ENCODE assay signal across 16 cellular contexts in genomic region chr5:43295202-43295601, GRCh38. TPM values are rescaled to one million over a fixed set of nuclear protein-coding genes. Genes with fewer than 3 reads are reported as not detected.
DNase-seq lines count a peak whose midpoint lies in the region; ATAC-seq, FAIRE-seq and TF ChIP-seq lines count a peak whose summit lies in the region.
"Had no signal": no experiment of that assay in that cellular context is flagged by ENCODE, and none has a peak within 500 bp of the region (broad histone marks: within the 10 kb centered on the region; RNA-seq: fewer than 3 reads in every experiment).

No MANE protein-coding gene starts in this region.

- BruUV-seq in HepG2 (replicated peaks; lab: Mats Ljungman, UMichigan): no TSS peak

- H3K4me3 Mint-ChIP-seq in activated CD4-positive, alpha-beta T cell treated with anti-CD3 and anti-CD28 coated beads, Interleukin-2, amount 10 ng/mL, durations not matched to agents 24 days and 14 days: no peak overlapping the region
- H3K4me3 Mint-ChIP-seq in activated T-helper 2 cell treated with anti-CD3 and anti-CD28 coated beads, Interferon-gamma antibody, Interleukin-2, Interleukin-4, amounts not matched to agents 10 μg/mL and 5 μg/mL and 100 μg/mL, durations not matched to agents 14 hours and 24 hours and 36 hours (ENCODE audit: low read depth): no peak overlapping the region
- no peak overlapping the region for H3K4me3 Mint-ChIP-seq in neural crest cell
- H3K4me3 Mint-ChIP-seq: CD4-positive, CD25-positive, alpha-beta regulatory T cell had no signal

- TF ChIP-seq POLR2A in HepG2 (IDR thresholded peaks at IDR 0.05; ENCODE audit: insufficient read depth in 1 of 2, low read depth in 2 of 2, low read length in 2 of 2): peak in 1 of 2 experiments; percentile 30; a peak in 2 of 4 replicates
- TF ChIP-seq POLR2A in right lobe of liver (IDR thresholded peaks at IDR 0.05): no peak

- H3K27ac Mint-ChIP-seq in activated CD4-positive, alpha-beta T cell treated with anti-CD3 and anti-CD28 coated beads, Interleukin-2, amount 10 ng/mL, durations not matched to agents 24 days and 14 days: peak overlapping the region; percentile 26
- peak overlapping the region; percentile 18 for H3K27ac Mint-ChIP-seq in activated T-helper 2 cell treated with anti-CD3 and anti-CD28 coated beads, Interferon-gamma antibody, Interleukin-2, Interleukin-4, amounts not matched to agents 10 μg/mL and 5 μg/mL and 100 μg/mL, durations not matched to agents 14 hours and 24 hours and 36 hours
- H3K27ac Mint-ChIP-seq in neural crest cell (ENCODE audit: unreplicated experiment): peak overlapping the region; percentile 19
- H3K27ac Mint-ChIP-seq: CD4-positive, CD25-positive, alpha-beta regulatory T cell had no signal

- peaks cover 9% of the 10 kb centered on the region; the same call in 1 of the 2 replicates for H3K4me1 ChIP-seq in HepG2 (ENCODE audit: insufficient read depth, low read length)
- no peaks in the 10 kb centered on the region for H3K4me1 ChIP-seq in right lobe of liver

- intact Hi-C loops in activated CD4-positive, alpha-beta T cell treated with anti-CD3 and anti-CD28 coated beads, Interleukin-2, amount 10 ng/mL, durations not matched to agents 24 days and 14 days (cut with micrococcal nuclease): no loop called here
- intact Hi-C loops in HepG2 (cut with micrococcal nuclease; ENCODE audit: unreplicated experiment) (no loop called here), right lobe of liver (cut with DNase I) (no loop called here)
- intact Hi-C loops in activated T-helper 2 cell treated with anti-CD3 and anti-CD28 coated beads, Interferon-gamma antibody, Interleukin-2, Interleukin-4, amounts not matched to agents 10 μg/mL and 5 μg/mL and 100 μg/mL, durations not matched to agents 14 hours and 24 hours and 36 hours (cut with micrococcal nuclease): no loop called here

- TF ChIP-seq RAD21 in HepG2 (CRISPR knock-in tag; IDR thresholded peaks at IDR 0.05): no peak

- H3K27me3 Mint-ChIP-seq in activated CD4-positive, alpha-beta T cell treated with anti-CD3 and anti-CD28 coated beads, Interleukin-2, amount 10 ng/mL, durations not matched to agents 24 days and 14 days: no peaks in the 10 kb centered on the region
- no peaks in the 10 kb centered on the region for H3K27me3 Mint-ChIP-seq in activated T-helper 2 cell treated with anti-CD3 and anti-CD28 coated beads, Interferon-gamma antibody, Interleukin-2, Interleukin-4, amounts not matched to agents 10 μg/mL and 5 μg/mL and 100 μg/mL, durations not matched to agents 14 hours and 24 hours and 36 hours (ENCODE audit: low read depth)
- H3K27me3 Mint-ChIP-seq in neural crest cell (ENCODE audit: low read depth): no peaks in the 10 kb centered on the region
- H3K27me3 Mint-ChIP-seq: CD4-positive, CD25-positive, alpha-beta regulatory T cell had no signal

- no peak for DNase-seq in activated CD4-positive, alpha-beta T cell treated with anti-CD3 and anti-CD28 coated beads, Interleukin-2, amount 10 ng/mL, durations not matched to agents 24 days and 14 days
- DNase-seq in activated CD4-positive, alpha-beta T cell treated with anti-CD3 and anti-CD28 coated beads, Interleukin-2, amount 50 U/mL, for 1 hour: no peak
- DNase-seq in HepG2 (ENCODE audit: low spot score): no peak
- DNase-seq in right lobe of liver: no peak
- DNase-seq in activated T-helper 2 cell treated with anti-CD3 and anti-CD28 coated beads, Interferon-gamma antibody, Interleukin-2, Interleukin-4, amounts not matched to agents 10 μg/mL and 5 μg/mL and 100 μg/mL, durations not matched to agents 14 hours and 24 hours and 36 hours (ENCODE audit: low spot score): no peak
- DNase-seq in neural crest cell (ENCODE audit: low read depth, low spot score): no peak
- no peak for DNase-seq in NCI-H2196 (lab: John Stamatoyannopoulos, UW; ENCODE audit: unreplicated experiment)
- DNase-seq: ACHN; CD4-positive, CD25-positive, alpha-beta regulatory T cell; DMS79 had no signal

- peaks cover 9 to 79% of the 10 kb centered on the region in 2 experiments for H3K36me3 ChIP-seq in HepG2 (replicated peaks in 1 of 2; ENCODE audit: control insufficient read depth in 1 of 2, insufficient read depth in 2 of 2, low read length in 2 of 2)
- H3K36me3 ChIP-seq in right lobe of liver: peaks cover 4 to 95% (median 40%) of the 10 kb centered on the region in 4 donors

- peaks cover 15% of the 10 kb centered on the region for H3K4me1 Mint-ChIP-seq in activated CD4-positive, alpha-beta T cell treated with anti-CD3 and anti-CD28 coated beads, Interleukin-2, amount 10 ng/mL, durations not matched to agents 24 days and 14 days
- H3K4me1 Mint-ChIP-seq in activated T-helper 2 cell treated with anti-CD3 and anti-CD28 coated beads, Interferon-gamma antibody, Interleukin-2, Interleukin-4, amounts not matched to agents 10 μg/mL and 5 μg/mL and 100 μg/mL, durations not matched to agents 14 hours and 24 hours and 36 hours (ENCODE audit: low read depth): peaks cover 47% of the 10 kb centered on the region
- H3K4me1 Mint-ChIP-seq in neural crest cell: peaks cover 29% of the 10 kb centered on the region

- H3K9ac ChIP-seq in HepG2 (ENCODE audit: insufficient read depth, low read depth, low read length): no peak overlapping the region
- H3K9ac ChIP-seq: BLaER1 treated with 17β-estradiol and CSF1 and Interleukin-3, amounts not matched to agents 10 nM and 100 nM had no signal

- TF ChIP-seq EP300 in HepG2 (IDR thresholded peaks at IDR 0.05; ENCODE audit: low read depth in 2 of 2, low read length in 2 of 2): no peak
- TF ChIP-seq EP300 in HepG2 (CRISPR knock-in tag; IDR thresholded peaks at IDR 0.05; ENCODE audit: borderline replicate concordance): no peak

- in situ Hi-C loops in HepG2 (cut with HindIII; ENCODE audit: extremely low pct_ligation_motif_present, low pct_unique_long_range_greater_than_20kb): no loop called here

- no peaks in the 10 kb centered on the region for H3K27me3 ChIP-seq in HepG2 (ENCODE audit: control insufficient read depth in 1 of 2, insufficient read depth in 2 of 2, low read length in 2 of 2)
- H3K27me3 ChIP-seq in right lobe of liver: no peaks in the 10 kb centered on the region
- H3K27me3 ChIP-seq: BLaER1 treated with 17β-estradiol and CSF1 and Interleukin-3, amounts not matched to agents 10 nM and 100 nM had no signal

- H3K27ac ChIP-seq in HepG2 (ENCODE audit: extremely low read length, insufficient read depth, low read length) (no peak overlapping the region), right lobe of liver (no peak overlapping the region)
- H3K27ac ChIP-seq: BLaER1 treated with 17β-estradiol and CSF1 and Interleukin-3, amounts not matched to agents 10 nM and 100 nM; HL-60 had no signal

- TF ChIP-seq CTCF in HepG2 (CRISPR knock-in tag; IDR thresholded peaks at IDR 0.05) (no peak), right lobe of liver (IDR thresholded peaks at IDR 0.05) (no peak), neural crest cell (conservative IDR thresholded peaks at IDR 0.05) (no peak)

- POLR2A ChIA-PET in HepG2 (lab: Yijun Ruan, JAX): interaction anchor here (2.3 kb wide), 1 partner anchor 18 kb away, joined by 7 read pairs; the partner anchor contains the start of gene HMGCS1

- H3K79me2 ChIP-seq in HepG2 (ENCODE audit: insufficient read depth, low read length): peaks cover 45% of the 10 kb centered on the region

- H3K9me3 ChIP-seq in HepG2 (ENCODE audit: low read length): no peaks in the 10 kb centered on the region
- no peaks in the 10 kb centered on the region for H3K9me3 ChIP-seq in right lobe of liver
- H3K9me3 ChIP-seq: BLaER1 treated with 17β-estradiol and CSF1 and Interleukin-3, amounts not matched to agents 10 nM and 100 nM had no signal

- no peak overlapping the region for H3K4me3 ChIP-seq in HepG2 (replicated peaks in 1 of 3; ENCODE audit: insufficient read depth in 1 of 3, low read depth in 2 of 3, low read length in 3 of 3)
- H3K4me3 ChIP-seq in right lobe of liver: no peak overlapping the region
- H3K4me3 ChIP-seq: BLaER1 treated with 17β-estradiol and CSF1 and Interleukin-3, amounts not matched to agents 10 nM and 100 nM had no signal

- H4K20me1 ChIP-seq in HepG2 (ENCODE audit: insufficient read depth, low read length): peaks cover 64% of the 10 kb centered on the region

- ATAC-seq in HepG2 (no peak), right lobe of liver (no peak), GM21423 (IDR thresholded peaks at IDR 0.05; ENCODE audit: unreplicated experiment) (no peak)
- ATAC-seq: HCT116 had no signal

- no peak overlapping the region for H2AFZ ChIP-seq in HepG2 (ENCODE audit: low read length)

- CTCF ChIA-PET in HepG2 (lab: Yijun Ruan, JAX; ENCODE audit: low intra/inter-chr PET ratio, low total read pairs): no interaction called here

- no peak for FAIRE-seq in HepG2 (lab: Jason Lieb, UNC)
- FAIRE-seq: G401.6, GM12891 had no signal

- 96% methylated on average over 2 of the region's 2 CpGs for WGBS in HepG2 (ENCODE audit: low lambda C conversion rate)
- WGBS in right lobe of liver (ENCODE audit: insufficient coverage, low coverage, low lambda C conversion rate, missing lambda C conversion rate): 66% methylated on average over 2 of the region's 2 CpGs

- peaks cover 75% of the 10 kb centered on the region for H3K36me3 Mint-ChIP-seq in activated CD4-positive, alpha-beta T cell treated with anti-CD3 and anti-CD28 coated beads, Interleukin-2, amount 10 ng/mL, durations not matched to agents 24 days and 14 days (ENCODE audit: low read depth)
- peaks cover 90% of the 10 kb centered on the region for H3K36me3 Mint-ChIP-seq in activated T-helper 2 cell treated with anti-CD3 and anti-CD28 coated beads, Interferon-gamma antibody, Interleukin-2, Interleukin-4, amounts not matched to agents 10 μg/mL and 5 μg/mL and 100 μg/mL, durations not matched to agents 14 hours and 24 hours and 36 hours (ENCODE audit: low read depth)
- H3K36me3 Mint-ChIP-seq in neural crest cell (ENCODE audit: low read depth): peaks cover 36% of the 10 kb centered on the region

- H3K9me3 Mint-ChIP-seq in activated CD4-positive, alpha-beta T cell treated with anti-CD3 and anti-CD28 coated beads, Interleukin-2, amount 10 ng/mL, durations not matched to agents 24 days and 14 days: no peaks in the 10 kb centered on the region
- no peaks in the 10 kb centered on the region for H3K9me3 Mint-ChIP-seq in activated T-helper 2 cell treated with anti-CD3 and anti-CD28 coated beads, Interferon-gamma antibody, Interleukin-2, Interleukin-4, amounts not matched to agents 10 μg/mL and 5 μg/mL and 100 μg/mL, durations not matched to agents 14 hours and 24 hours and 36 hours
- H3K9me3 Mint-ChIP-seq in neural crest cell: no peaks in the 10 kb centered on the region
- H3K9me3 Mint-ChIP-seq: CD4-positive, CD25-positive, alpha-beta regulatory T cell had no signal

- no peak overlapping the region for H3K4me2 ChIP-seq in HepG2 (ENCODE audit: low read depth, low read length)
- H3K4me2 ChIP-seq: BLaER1 treated with 17β-estradiol and CSF1 and Interleukin-3, amounts not matched to agents 10 nM and 100 nM had no signal

RNA-seq across cellular contexts. Expression of gene HMGCS1, which starts 18.0 kb away (rescaled TPM):
- 230 and 241 TPM in 2 replicates for total RNA-seq in activated CD4-positive, alpha-beta T cell treated with anti-CD3 and anti-CD28 coated beads, Interleukin-2, amount 10 ng/mL, durations not matched to agents 24 days and 14 days
- total RNA-seq in HepG2 (2016; rRNA removed; fragmentation: Illumina TruSeq; extraction: Trizol) (318 and 569 TPM in 2 replicates), right lobe of liver (100 to 1,000 TPM in 2 of 6 experiments, 10 to 100 TPM in 4; 27.9 to 341 (median 62.0) TPM), neural crest cell (518 and 529 TPM in 2 replicates)
- 102 and 103 TPM in 2 replicates for total RNA-seq in HepG2 (2016; cell fraction: cytosol; rRNA removed; fragmentation: Illumina TruSeq; extraction: Trizol; ENCODE audit: low read depth)
- 324 and 538 TPM in 2 replicates for total RNA-seq in HepG2 (2016; cell fraction: insoluble cytoplasmic fraction; rRNA removed; fragmentation: Illumina TruSeq; extraction: Trizol)
- total RNA-seq in HepG2 (2016; cell fraction: membrane; rRNA removed; fragmentation: Illumina TruSeq; extraction: Trizol): 88.2 and 99.0 TPM in 2 replicates
- total RNA-seq in HepG2 (2016; cell fraction: nucleus; rRNA removed; fragmentation: Illumina TruSeq; extraction: Trizol): 264 and 285 TPM in 2 replicates
- polyA plus RNA-seq in HepG2 (2011; rRNA removed): 56.8 and 102 TPM in 2 replicates
- 18.1 and 55.8 TPM in 2 replicates for polyA plus RNA-seq in HepG2 (2011; cell fraction: cytosol; rRNA removed)
- polyA plus RNA-seq in HepG2 (2011; cell fraction: nucleus; rRNA removed): 66.5 and 148 TPM in 2 replicates
- polyA plus RNA-seq in HepG2 (2012): 234 and 245 TPM in 2 replicates
- polyA plus RNA-seq in HepG2 (2016; cell fraction: cytosol; fragmentation: Illumina TruSeq; extraction: Trizol; ENCODE audit: low read depth): 9.1 and 11.3 TPM in 2 replicates
- polyA plus RNA-seq in HepG2 (2016; cell fraction: insoluble cytoplasmic fraction; fragmentation: Illumina TruSeq; extraction: Trizol; ENCODE audit: low read depth): 406 and 419 TPM in 2 replicates
- 30.9 and 36.1 TPM in 2 replicates for polyA plus RNA-seq in HepG2 (2016; cell fraction: membrane; fragmentation: Illumina TruSeq; extraction: Trizol; ENCODE audit: low read depth)
- 378 and 389 TPM in 2 replicates for polyA plus RNA-seq in HepG2 (2016; cell fraction: nucleus; fragmentation: Illumina TruSeq; extraction: Trizol; ENCODE audit: insufficient read depth, low read depth)
- polyA minus RNA-seq in HepG2 (2011; rRNA and poly(A)+ RNA removed; ENCODE audit: low replicate concordance): 22.2 and 53.8 TPM in 2 replicates
- 57.9 and 117 TPM in 2 replicates for polyA minus RNA-seq in HepG2 (2011; cell fraction: cytosol; rRNA and poly(A)+ RNA removed)
- 197 and 349 TPM in 2 replicates for polyA minus RNA-seq in HepG2 (2011; cell fraction: nucleus; rRNA and poly(A)+ RNA removed)
- total RNA-seq in activated T-helper 2 cell treated with anti-CD3 and anti-CD28 coated beads, Interferon-gamma antibody, Interleukin-2, Interleukin-4, amounts not matched to agents 10 μg/mL and 5 μg/mL and 100 μg/mL, durations not matched to agents 14 hours and 24 hours and 36 hours: 232 and 233 TPM in 2 replicates
